ENCODE assay signal across 1 cellular context in genomic region chr13:27383104-27383921, GRCh38.
A peak's percentile ranks its signal among the peaks of the same experiment; 100 is the strongest.
TF ChIP-seq lines count a peak whose summit lies in the region.

No MANE protein-coding gene starts in this region.

TF ChIP-seq in HepG2, 621 proteins besides CTCF, POLR2A, EP300 and RAD21 (continued from another document and continues in another):
- TF ChIP-seq TRAFD1 (CRISPR knock-in tag; IDR thresholded peaks at IDR 0.05; ENCODE audit: borderline replicate concordance) (0 out of 2 replicates have a peak, but pooled peaks have one; percentile 20), ZNF704 (CRISPR knock-in tag; IDR thresholded peaks at IDR 0.05; ENCODE audit: borderline replicate concordance) (no peak), HES4 (CRISPR knock-in tag; IDR thresholded peaks at IDR 0.05; ENCODE audit: borderline replicate concordance) (no peak), RBM22 (optimal IDR thresholded peaks at IDR 0.05; ENCODE audit: low read length) (no peak), BATF2 (CRISPR knock-in tag; IDR thresholded peaks at IDR 0.05) (no peak), KLF12 (CRISPR knock-in tag; IDR thresholded peaks at IDR 0.05; ENCODE audit: borderline replicate concordance) (no peak; the same call in 1 of the 2 replicates), ATF4 (CRISPR knock-in tag; IDR thresholded peaks at IDR 0.05) (no peak), ZNF777 (CRISPR knock-in tag; IDR thresholded peaks at IDR 0.05) (no peak), PAXIP1 (CRISPR knock-in tag; conservative IDR thresholded peaks at IDR 0.05) (peak; percentile 32; the same call in 1 of the 2 replicates), NFYB (CRISPR knock-in tag; IDR thresholded peaks at IDR 0.05) (no peak; the same call in 1 of the 2 replicates), ZFP37 (CRISPR knock-in tag; IDR thresholded peaks at IDR 0.05; ENCODE audit: borderline replicate concordance) (no peak), ZNF549 (CRISPR knock-in tag; IDR thresholded peaks at IDR 0.05) (no peak), NAIF1 (CRISPR knock-in tag; IDR thresholded peaks at IDR 0.05; ENCODE audit: borderline replicate concordance) (peak; percentile 78; the same call in 1 of the 2 replicates), ZNF577 (CRISPR knock-in tag; IDR thresholded peaks at IDR 0.05; ENCODE audit: borderline replicate concordance, low read depth) (no peak), ZNF816 (CRISPR knock-in tag; IDR thresholded peaks at IDR 0.05; ENCODE audit: borderline replicate concordance) (no peak), SRY (CRISPR knock-in tag; IDR thresholded peaks at IDR 0.05) (no peak), MAFG (CRISPR knock-in tag; IDR thresholded peaks at IDR 0.05) (no peak), ZFP36L1 (CRISPR knock-in tag; IDR thresholded peaks at IDR 0.05) (no peak), FOXP4 (CRISPR knock-in tag; IDR thresholded peaks at IDR 0.05) (peak; percentile 56; the same call in 1 of the 2 replicates), DR1 (CRISPR knock-in tag; IDR thresholded peaks at IDR 0.05) (no peak), ZNF839 (CRISPR knock-in tag; IDR thresholded peaks at IDR 0.05; ENCODE audit: borderline replicate concordance) (no peak), CHD2 (IDR thresholded peaks at IDR 0.05; ENCODE audit: low read depth, low read length) (no peak), MXD4 (CRISPR knock-in tag; IDR thresholded peaks at IDR 0.05) (no peak), TCF12 (IDR thresholded peaks at IDR 0.05) (no peak), TCF12 (CRISPR knock-in tag; IDR thresholded peaks at IDR 0.05) (no peak), ZNF597 (CRISPR knock-in tag; IDR thresholded peaks at IDR 0.05) (no peak), YEATS2 (CRISPR knock-in tag; IDR thresholded peaks at IDR 0.05; ENCODE audit: borderline replicate concordance) (0 out of 2 replicates have a peak, but pooled peaks have one; percentile 22), ZNF343 (CRISPR knock-in tag; IDR thresholded peaks at IDR 0.05) (0 out of 2 replicates have a peak, but pooled peaks have one; percentile 47), MTA1 (CRISPR knock-in tag; IDR thresholded peaks at IDR 0.05; ENCODE audit: borderline replicate concordance) (peak; percentile 70; the same call in 1 of the 2 replicates), ZNF782 (CRISPR knock-in tag; IDR thresholded peaks at IDR 0.05; ENCODE audit: borderline replicate concordance) (peak; percentile 76; the same call in 1 of the 2 replicates), ZNF878 (CRISPR knock-in tag; IDR thresholded peaks at IDR 0.05) (no peak), ZNF616 (CRISPR knock-in tag; IDR thresholded peaks at IDR 0.05; ENCODE audit: low read depth) (no peak), PRDM10 (CRISPR knock-in tag; IDR thresholded peaks at IDR 0.05; ENCODE audit: low read depth) (no peak), PRDM4 (CRISPR knock-in tag; IDR thresholded peaks at IDR 0.05; ENCODE audit: borderline replicate concordance) (no peak), ZNF224 (CRISPR knock-in tag; IDR thresholded peaks at IDR 0.05) (no peak), PPARG (CRISPR knock-in tag; conservative IDR thresholded peaks at IDR 0.05) (no peak), ZNF501 (CRISPR knock-in tag; IDR thresholded peaks at IDR 0.05) (peak; percentile 50; the same call in 1 of the 2 replicates), ZNF614 (CRISPR knock-in tag; IDR thresholded peaks at IDR 0.05; ENCODE audit: borderline replicate concordance) (no peak), ZHX1 (CRISPR knock-in tag; IDR thresholded peaks at IDR 0.05; ENCODE audit: low read depth) (0 out of 2 replicates have a peak, but pooled peaks have one; percentile 55)
